ENCODE assay signal across 29 cellular contexts in genomic region chr13:46735425-46735824, GRCh38.
"Had no signal": no experiment of that assay in that cellular context is flagged by ENCODE, and none has a peak within 500 bp of the region (broad histone marks: within the 10 kb centered on the region; RNA-seq: fewer than 3 reads in every experiment).

No MANE protein-coding gene starts in this region.

- ATAC-seq: effector memory CD8-positive, alpha-beta T cell; esophagus mucosa; foreskin keratinocyte; gastrocnemius medialis; gastroesophageal sphincter; heart left ventricle; heart right ventricle had no signal

- FAIRE-seq: colon, endometrium, frontal cortex had no signal

- H3K9me3 ChIP-seq: colonic mucosa, esophagus muscularis mucosa, esophagus squamous epithelium, gastrocnemius medialis, gastroesophageal sphincter, heart left ventricle, heart right ventricle had no signal

- H3K4me3 Mint-ChIP-seq: dendritic cell treated with granulocyte-macrophage colony-stimulating factor and Interleukin-4, amounts not matched to agents 40 ng/mL and 50 ng/mL, for 4 days; effector memory CD8-positive, alpha-beta T cell; endodermal cell had no signal

- H3K36me3 ChIP-seq: colonic mucosa had no signal

- H3K79me2 ChIP-seq: hepatocyte had no signal

- H3K4me1 Mint-ChIP-seq: endodermal cell had no signal

- H3K4me1 ChIP-seq: colonic mucosa, esophagus muscularis mucosa, esophagus squamous epithelium, gastrocnemius medialis, heart left ventricle had no signal

- H3K4me3 ChIP-seq: colonic mucosa, coronary artery, dorsolateral prefrontal cortex, esophagus muscularis mucosa, esophagus squamous epithelium, gastrocnemius medialis, gastroesophageal sphincter, heart left ventricle, heart right ventricle, hepatocyte had no signal

- DNase-seq: colonic mucosa; cortex of kidney; dermis blood vessel endothelial cell; dorsolateral prefrontal cortex; effector CD4-positive, alpha-beta T cell; effector CD8-positive, alpha-beta T cell; effector memory CD4-positive, alpha-beta T cell; effector memory CD8-positive, alpha-beta T cell; endodermal cell; erythroblast; esophagus squamous epithelium; foreskin fibroblast; foreskin keratinocyte; foreskin melanocyte; gastrocnemius medialis; glutamatergic neuron; head of caudate nucleus; heart left ventricle; heart right ventricle had no signal

- H3K4me2 ChIP-seq: hepatocyte had no signal

- H3K27me3 Mint-ChIP-seq: dendritic cell treated with granulocyte-macrophage colony-stimulating factor and Interleukin-4, amounts not matched to agents 40 ng/mL and 50 ng/mL, for 4 days; effector memory CD8-positive, alpha-beta T cell had no signal

- H3K27me3 ChIP-seq: colonic mucosa, dorsolateral prefrontal cortex, esophagus muscularis mucosa, esophagus squamous epithelium, foreskin keratinocyte, gastrocnemius medialis, gastroesophageal sphincter, heart left ventricle, heart right ventricle, hepatocyte had no signal

- H2AFZ ChIP-seq: hepatocyte had no signal

- H3K9me3 Mint-ChIP-seq: dendritic cell treated with granulocyte-macrophage colony-stimulating factor and Interleukin-4, amounts not matched to agents 40 ng/mL and 50 ng/mL, for 4 days; effector memory CD8-positive, alpha-beta T cell; endodermal cell had no signal

- H3K27ac ChIP-seq: colonic mucosa, coronary artery, dorsolateral prefrontal cortex, epithelial cell of prostate, esophagus muscularis mucosa, esophagus squamous epithelium, foreskin keratinocyte, gastrocnemius medialis, gastroesophageal sphincter, heart left ventricle, heart right ventricle, hepatocyte had no signal

- H3K27ac Mint-ChIP-seq: dendritic cell treated with granulocyte-macrophage colony-stimulating factor and Interleukin-4, amounts not matched to agents 40 ng/mL and 50 ng/mL, for 4 days; effector memory CD8-positive, alpha-beta T cell; endodermal cell had no signal
